Comparison of ENCODE assay signal across 1 cellular context in genomic region chr7:140223515-140224221, GRCh38.
A peak's percentile ranks its signal among the peaks of the same experiment; 100 is the strongest.
TF ChIP-seq lines count a peak whose summit lies in the region.

No MANE protein-coding gene starts in this region.

TF ChIP-seq in K562, 482 proteins besides CTCF, POLR2A, EP300 and RAD21 (continued from another document and continues in another):
- no peak; the same call in 1 of the 2 replicates for TF ChIP-seq CREB3 (tag; conservative IDR thresholded peaks at IDR 0.05; ENCODE audit: low read depth)
- peak; percentile 72; the same call in 1 of the 2 replicates for TF ChIP-seq MTA3 (IDR thresholded peaks at IDR 0.05; ENCODE audit: borderline replicate concordance)
- no peak for TF ChIP-seq ZNF57 (CRISPR knock-in tag; IDR thresholded peaks at IDR 0.05)
- TF ChIP-seq ZNF124 (CRISPR knock-in tag; IDR thresholded peaks at IDR 0.05) = no peak
- TF ChIP-seq AFF4 (CRISPR knock-in tag; IDR thresholded peaks at IDR 0.05) = no peak
- no peak for TF ChIP-seq SMC3 (conservative IDR thresholded peaks at IDR 0.05; ENCODE audit: insufficient read depth, low read depth, low read length)
- peak; percentile 78 for TF ChIP-seq L3MBTL2 (IDR thresholded peaks at IDR 0.05)
- TF ChIP-seq MIER1 (IDR thresholded peaks at IDR 0.05; ENCODE audit: low read depth) = no peak
- peak; percentile 79 for TF ChIP-seq TRIM28 (IDR thresholded peaks at IDR 0.05)
- TF ChIP-seq CREM (IDR thresholded peaks at IDR 0.05; ENCODE audit: low read depth) = 0 out of 2 replicates have a peak, but pooled peaks have one; percentile 29
- no peak for TF ChIP-seq TSHZ1 (CRISPR knock-in tag; IDR thresholded peaks at IDR 0.05)
- no peak for TF ChIP-seq ZNF184 (CRISPR knock-in tag; IDR thresholded peaks at IDR 0.05)
- TF ChIP-seq SRSF1 (IDR thresholded peaks at IDR 0.05; ENCODE audit: low read depth, low read length) = no peak
- TF ChIP-seq ZBTB5 (IDR thresholded peaks at IDR 0.05) = 0 out of 2 replicates have a peak, but pooled peaks have one; percentile 25
- no peak for TF ChIP-seq TGIF2 (CRISPR knock-in tag; IDR thresholded peaks at IDR 0.05)
- no peak for TF ChIP-seq ZNF197 (CRISPR knock-in tag; IDR thresholded peaks at IDR 0.05; ENCODE audit: low read depth)
- TF ChIP-seq ZNF143 (CRISPR knock-in tag; IDR thresholded peaks at IDR 0.05) = no peak
- 0 out of 2 replicates have a peak, but pooled peaks have one; percentile 18 for TF ChIP-seq ZBTB2 (IDR thresholded peaks at IDR 0.05)
- TF ChIP-seq ZBTB33 (CRISPR knock-in tag; IDR thresholded peaks at IDR 0.05) = no peak
- TF ChIP-seq TAL1 (IDR thresholded peaks at IDR 0.05) = peak; percentile 73
- peak in 1 of 2 experiments; percentile 67; a peak in 1 of 4 replicates for TF ChIP-seq UBTF (IDR thresholded peaks at IDR 0.05; ENCODE audit: borderline replicate concordance in 1 of 2, low read depth in 2 of 2, low read length in 2 of 2)
- no peak for TF ChIP-seq NELFE (IDR thresholded peaks at IDR 0.05; ENCODE audit: insufficient read depth, insufficient read length)
- TF ChIP-seq ELF2 (CRISPR knock-in tag; IDR thresholded peaks at IDR 0.05) = no peak
- TF ChIP-seq POLR2AphosphoS5 (IDR thresholded peaks at IDR 0.05; ENCODE audit: control insufficient read depth, insufficient read depth, low read depth, low read length) = peak; percentile 63; the same call in 1 of the 2 replicates
- peak in 1 of 2 experiments; percentile 76; a peak in 1 of 3 replicates for TF ChIP-seq CBX3 (IDR thresholded peaks at IDR 0.05; ENCODE audit: borderline replicate concordance in 1 of 2, low read length in 2 of 2)
- no peak for TF ChIP-seq HDAC6 (IDR thresholded peaks at IDR 0.05; ENCODE audit: low read depth, low read length)
- TF ChIP-seq SIN3A (IDR thresholded peaks at IDR 0.05; ENCODE audit: borderline replicate concordance in 2 of 2, control insufficient read depth in 1 of 2, low read depth in 2 of 2, low read length in 2 of 2) = no peak
- peak; percentile 84 for TF ChIP-seq LCOR (CRISPR knock-in tag; IDR thresholded peaks at IDR 0.05)
- no peak for TF ChIP-seq NFYB (IDR thresholded peaks at IDR 0.05; ENCODE audit: extremely low read depth, insufficient read length)
- TF ChIP-seq KLF13 (tag; IDR thresholded peaks at IDR 0.05; ENCODE audit: borderline replicate concordance, low read depth) = no peak
- TF ChIP-seq NEUROD1 (IDR thresholded peaks at IDR 0.05; ENCODE audit: borderline replicate concordance, low read depth, low read length, partially characterized antibody) = no peak
- TF ChIP-seq YY1 (IDR thresholded peaks at IDR 0.05; ENCODE audit: borderline replicate concordance in 1 of 3, control insufficient read depth in 1 of 3, extremely low read depth in 1 of 3, insufficient read depth in 3 of 3, insufficient read length in 1 of 3, insufficient replicate concordance in 2 of 3, low read depth in 1 of 3, low read length in 2 of 3) = no peak
- TF ChIP-seq ZNF224 (CRISPR knock-in tag; IDR thresholded peaks at IDR 0.05) = 0 out of 2 replicates have a peak, but pooled peaks have one; percentile 34
- peak; percentile 86 for TF ChIP-seq SMARCE1 (IDR thresholded peaks at IDR 0.05)
- TF ChIP-seq TBL1XR1 (IDR thresholded peaks at IDR 0.05; ENCODE audit: low read length in 2 of 2) = no peak
- TF ChIP-seq GTF2F1 (IDR thresholded peaks at IDR 0.05; ENCODE audit: low read depth, low read length) = no peak
- no peak for TF ChIP-seq ZBTB17 (CRISPR knock-in tag; IDR thresholded peaks at IDR 0.05)
- no peak for TF ChIP-seq CCAR2 (IDR thresholded peaks at IDR 0.05; ENCODE audit: low read depth, low read length)
- TF ChIP-seq KDM2B (CRISPR knock-in tag; IDR thresholded peaks at IDR 0.05) = no peak
- TF ChIP-seq WHSC1 (IDR thresholded peaks at IDR 0.05; ENCODE audit: low read length) = no peak
- no peak for TF ChIP-seq ZNF311 (CRISPR knock-in tag; IDR thresholded peaks at IDR 0.05)
- no peak for TF ChIP-seq DLX4 (CRISPR knock-in tag; IDR thresholded peaks at IDR 0.05)
- peak; percentile 32 for TF ChIP-seq TBP (optimal IDR thresholded peaks at IDR 0.05; ENCODE audit: low read depth, low read length)
- no peak for TF ChIP-seq BMI1 (IDR thresholded peaks at IDR 0.05; ENCODE audit: low read length)
- TF ChIP-seq XRCC3 (IDR thresholded peaks at IDR 0.05) = no peak
- no peak for TF ChIP-seq BRF2 (IDR thresholded peaks at IDR 0.05; ENCODE audit: borderline replicate concordance, insufficient read depth, insufficient read length)
